ENCODE assay signal across 28 cellular contexts in the genomic region with DNA sequence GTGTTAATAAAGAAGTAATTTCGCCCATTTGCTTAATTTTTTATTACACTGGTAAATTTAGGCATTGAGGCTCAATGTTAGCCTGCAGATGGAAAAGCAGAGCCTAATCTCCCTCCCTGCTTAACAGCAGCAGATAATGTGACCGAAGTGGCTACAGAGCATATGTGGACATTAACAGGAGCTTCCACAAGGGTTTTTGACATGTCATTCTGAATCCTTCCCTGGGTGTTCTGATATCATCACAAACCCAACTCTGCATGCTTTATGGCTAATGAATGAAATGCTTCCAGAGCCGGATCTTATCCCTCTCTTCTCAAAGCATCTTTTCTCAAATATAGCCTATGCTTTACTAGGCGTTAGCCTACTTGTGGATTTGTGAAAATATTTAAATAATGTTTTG.
"Had no signal": no experiment of that assay in that cellular context is flagged by ENCODE, and none has a peak within 500 bp of the region (broad histone marks: within the 10 kb centered on the region; RNA-seq: fewer than 3 reads in every experiment).

No MANE protein-coding gene starts in this region.

- ATAC-seq: activated naive CD4-positive, alpha-beta T cell treated with anti-CD3 and anti-CD28 coated beads, Interleukin-2, amount 50 U/mL, for 72 hours; activated T-cell treated with anti-CD3 and anti-CD28 coated beads, Interleukin-2, amount 50 U/mL, for 72 hours; esophagus mucosa; gastrocnemius medialis; heart left ventricle had no signal

- H3K9me3 ChIP-seq: ascending aorta, breast epithelium, colonic mucosa, gastrocnemius medialis, heart left ventricle had no signal

- DNase-seq: activated CD4-positive, alpha-beta memory T cell treated with anti-CD3 and anti-CD28 coated beads, Interleukin-2, amount 10 ng/mL, durations not matched to agents 7 days and 5 days; activated CD4-positive, alpha-beta T cell treated with anti-CD3 and anti-CD28 coated beads for 1 hour; activated CD4-positive, alpha-beta T cell treated with anti-CD3 and anti-CD28 coated beads for 4 hours; activated CD4-positive, alpha-beta T cell treated with anti-CD3 and anti-CD28 coated beads, Interleukin-2, amount 10 ng/mL, durations not matched to agents 7 days and 5 days; activated CD4-positive, alpha-beta T cell treated with anti-CD3 and anti-CD28 coated beads, Interleukin-2, amount 50 U/mL, for 4 hours; activated CD8-positive, alpha-beta memory T cell treated with anti-CD3 and anti-CD28 coated beads, Interleukin-2, amount 50 U/mL, for 48 hours; activated gamma-delta T cell; activated naive CD4-positive, alpha-beta T cell; activated naive CD4-positive, alpha-beta T cell treated with anti-CD3 and anti-CD28 coated beads, Interleukin-2, amount 10 ng/mL, durations not matched to agents 7 days and 5 days; activated naive CD8-positive, alpha-beta T cell treated with anti-CD3 and anti-CD28 coated beads, Interleukin-2, amount 10 ng/mL, durations not matched to agents 7 days and 5 days; activated T-cell treated with anti-CD3 and anti-CD28 coated beads for 4 hours; activated T-cell treated with anti-CD3 and anti-CD28 coated beads, Interleukin-2, amount 50 U/mL, for 24 hours; activated T-cell treated with anti-CD3 and anti-CD28 coated beads, Interleukin-2, amount 50 U/mL, for 72 hours; central memory CD4-positive, alpha-beta T cell; cerebellar nuclear complex; colonic mucosa; dorsolateral prefrontal cortex; effector memory CD4-positive, alpha-beta T cell; endodermal cell; foreskin fibroblast; gastrocnemius medialis; glutamatergic neuron; heart left ventricle had no signal

- H3K27ac ChIP-seq: ascending aorta, breast epithelium, cardiac muscle cell, colonic mucosa, dorsolateral prefrontal cortex, gastrocnemius medialis, heart left ventricle had no signal

- H3K4me3 ChIP-seq: ascending aorta, breast epithelium, cardiac muscle cell, colonic mucosa, dorsolateral prefrontal cortex, gastrocnemius medialis, heart left ventricle had no signal

- H3K36me3 ChIP-seq: ascending aorta, breast epithelium, cardiac muscle cell, colonic mucosa, gastrocnemius medialis, heart left ventricle had no signal

- H3K27me3 ChIP-seq: ascending aorta, breast epithelium, colonic mucosa, gastrocnemius medialis, heart left ventricle had no signal

- H3K4me1 ChIP-seq: ascending aorta, breast epithelium, colonic mucosa, gastrocnemius medialis, heart left ventricle had no signal
